ENCODE assay signal across 8 cellular contexts in the genomic region with DNA sequence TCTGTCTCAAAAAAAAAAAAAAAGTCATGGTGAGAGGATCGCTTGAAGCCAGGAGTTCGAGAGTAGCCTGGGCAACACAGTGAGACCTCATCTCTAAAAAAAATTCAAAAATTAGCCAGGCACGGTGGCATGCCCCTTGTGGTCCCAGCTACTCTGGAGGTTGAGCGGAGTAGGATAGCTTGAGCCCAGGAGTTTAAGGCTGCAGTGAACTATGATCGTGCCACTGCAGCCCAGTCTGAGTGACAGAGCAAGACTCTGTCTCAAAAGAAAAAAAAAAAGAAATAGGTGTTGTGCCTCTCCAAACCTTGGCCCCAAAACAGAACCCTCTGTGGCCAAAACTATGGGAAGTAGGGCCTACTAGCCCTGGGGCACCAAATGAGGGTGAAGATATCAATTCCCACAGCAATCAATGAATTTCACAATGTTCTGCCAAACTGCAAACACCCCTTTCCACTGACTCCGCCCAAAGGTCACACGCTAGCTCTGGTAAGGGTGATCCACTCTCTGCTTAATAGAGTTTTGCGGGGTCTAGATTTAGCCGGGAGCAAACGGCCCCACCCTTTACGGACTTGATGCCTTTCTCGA. TPM values are rescaled to one million over a fixed set of nuclear protein-coding genes. Genes with fewer than 3 reads are reported as not detected.
DNase-seq lines count a peak whose midpoint lies in the region; ATAC-seq and TF ChIP-seq lines count a peak whose summit lies in the region.

No MANE protein-coding gene starts in this region.

- H3K4me1 Mint-ChIP-seq in T-helper 17 cell = peaks cover 9% of the 10 kb centered on the region

- H3K4me3 ChIP-seq in H7 (ENCODE audit: insufficient read depth, low read depth, low read length) = peak overlapping the region; percentile 6; the same call in 1 of the 2 replicates
- peak overlapping the region; percentile 59 for H3K4me3 ChIP-seq in skeletal muscle cell (ENCODE audit: low read depth, low read length)

- no peaks in the 10 kb centered on the region for H3K36me3 ChIP-seq in H7 (replicated peaks; ENCODE audit: control insufficient read depth, insufficient read depth, low read length)

- H3K27ac Mint-ChIP-seq in T-helper 17 cell = no peak overlapping the region

- no peaks in the 10 kb centered on the region; the same call in 1 of the 2 replicates for H3K27me3 ChIP-seq in H7 (ENCODE audit: control insufficient read depth, insufficient read depth, low read length)
- no peaks in the 10 kb centered on the region for H3K27me3 ChIP-seq in foreskin keratinocyte

- H3K27ac ChIP-seq in foreskin keratinocyte = peak overlapping the region; percentile 64

- TF ChIP-seq CTCF in foreskin keratinocyte (conservative IDR thresholded peaks at IDR 0.05) (no peak), GM20000 (IDR thresholded peaks at IDR 0.05; ENCODE audit: extremely low read depth, missing control alignments) (no peak)

- H3K9me3 ChIP-seq in T-helper 17 cell (ENCODE audit: control insufficient read depth, low read length, poor library complexity, severe bottlenecking) = no peaks in the 10 kb centered on the region

- peak; percentile 53 for ATAC-seq in T-helper 17 cell
- no peak for ATAC-seq in foreskin keratinocyte
- no peak for ATAC-seq in HG03521 (IDR thresholded peaks at IDR 0.05; ENCODE audit: unreplicated experiment)

- DNase-seq in H7 (no peak), T-helper 17 cell (no peak), foreskin keratinocyte (no peak), skeletal muscle cell (ENCODE audit: low read depth) (no peak), NCI-H524 (lab: John Stamatoyannopoulos, UW) (no peak), GM20000 (ENCODE audit: low spot score) (no peak), SHP77 treated with DMSO at 0.1 percent for 48 hours (lab: John Stamatoyannopoulos, UW) (no peak)

- no peaks in the 10 kb centered on the region for H3K36me3 Mint-ChIP-seq in T-helper 17 cell (ENCODE audit: low read depth)

- peak overlapping the region; percentile 86 for H3K4me3 Mint-ChIP-seq in T-helper 17 cell

- H3K27me3 Mint-ChIP-seq in T-helper 17 cell = no peaks in the 10 kb centered on the region

- H3K4me1 ChIP-seq in foreskin keratinocyte = no peaks in the 10 kb centered on the region

RNA-seq across cellular contexts. Expression of a gene that starts 16.9 kb away (rescaled TPM):
- 19.6 and 25.5 TPM in 2 replicates for total RNA-seq in H7 (2014; rRNA removed; shearing (Covaris generic))
- total RNA-seq in T-helper 17 cell (not detected), foreskin keratinocyte (1.1 and 1.5 TPM in 2 replicates)
- polyA plus RNA-seq in foreskin keratinocyte = 1.9 and 2.0 TPM in 2 replicates

RNA-seq across cellular contexts. Expression of a gene that starts 32.1 kb away (rescaled TPM):
- total RNA-seq in H7 (2014; rRNA removed; shearing (Covaris generic)) = 5.3 and 6.9 TPM in 2 replicates
- total RNA-seq in T-helper 17 cell = 1 to 10 TPM; 6.1 to 9.9 TPM
- 7.8 and 10.2 TPM in 2 replicates for total RNA-seq in foreskin keratinocyte
- 9.8 and 10.3 TPM in 2 replicates for polyA plus RNA-seq in foreskin keratinocyte

RNA-seq across cellular contexts. Expression of a gene that starts 33.8 kb away (rescaled TPM):
- 83.2 and 91.8 TPM in 2 replicates for total RNA-seq in H7 (2014; rRNA removed; shearing (Covaris generic))
- total RNA-seq in T-helper 17 cell (10 to 100 TPM; 26.0 to 32.7 TPM), foreskin keratinocyte (195 and 216 TPM in 2 replicates)
- polyA plus RNA-seq in foreskin keratinocyte = 70.5 and 89.6 TPM in 2 replicates
